In the genomic region with DNA sequence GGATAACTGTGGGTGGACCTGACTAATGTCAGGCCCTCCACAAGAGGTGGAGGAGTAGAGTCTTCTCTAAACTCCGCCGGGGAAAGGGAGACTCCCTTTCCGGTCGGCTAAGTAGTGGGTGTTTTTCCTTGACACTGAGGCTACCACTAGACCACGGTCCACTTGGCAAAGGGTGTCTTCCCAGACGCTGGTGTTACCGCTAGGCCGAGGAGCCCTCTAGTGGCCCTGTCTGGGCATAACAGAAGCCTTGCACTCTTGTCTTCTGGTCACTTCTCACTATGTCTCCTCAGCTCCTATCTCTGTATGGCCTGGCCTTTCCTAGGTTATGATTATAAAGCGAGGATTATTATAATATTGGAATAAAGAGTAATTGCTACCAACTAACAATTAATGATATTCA, we compare ENCODE assay signal across 10 cellular contexts. TPM values are rescaled to one million over a fixed set of nuclear protein-coding genes. Genes with fewer than 3 reads are reported as not detected.
A peak's percentile ranks its signal among the peaks of the same experiment; 100 is the strongest.
DNase-seq lines count a peak whose midpoint lies in the region; ATAC-seq and TF ChIP-seq lines count a peak whose summit lies in the region.
"Not testable (repeated sequence)": the region's sequence is repeated elsewhere in the genome, so short reads cannot be mapped to it uniquely, and the experiment has no call there.
"Had no signal": no experiment of that assay in that cellular context is flagged by ENCODE, and none has a peak within 500 bp of the region (broad histone marks: within the 10 kb centered on the region; RNA-seq: fewer than 3 reads in every experiment).

No MANE protein-coding gene starts in this region.

- H3K4me1 ChIP-seq in heart right ventricle, sigmoid colon: not testable (repeated sequence)

- TF ChIP-seq POLR2A in sigmoid colon (IDR thresholded peaks at IDR 0.05), result not testable (repeated sequence)

- 43% methylated on average over 9 of the region's 9 CpGs for WGBS in heart right ventricle, 2 donors
- 45 to 47% methylated on average over 9 of the region's 9 CpGs for WGBS in sigmoid colon, 2 donors

- not testable (repeated sequence) for H3K4me3 ChIP-seq in AG04449 (ENCODE audit: low read depth, low read length); cardiac fibroblast (replicated peaks in 1 of 2; ENCODE audit: low read depth in 2 of 2, low read length in 2 of 2); heart right ventricle; sigmoid colon

- not testable (repeated sequence) for TF ChIP-seq EP300 in sigmoid colon (IDR thresholded peaks at IDR 0.05)

- not testable (repeated sequence) for H3K9me3 ChIP-seq in heart right ventricle, sigmoid colon

- DNase-seq in AG04449 (ENCODE audit: low read depth, low spot score); heart right ventricle; sigmoid colon: not testable (repeated sequence)
- peak; percentile 59 for DNase-seq in GM04504 (ENCODE audit: low read depth)
- peak; percentile 1 for DNase-seq in KG1 (lab: John Stamatoyannopoulos, UW)
- peak; percentile 21 for DNase-seq in NK-92 treated with Interleukin-12 subunit alpha and Interleukin-12 subunit beta, amount 100 ng/mL, for 24 hours (lab: John Stamatoyannopoulos, UW)
- DNase-seq in activated CD4-positive, alpha-beta T cell treated with anti-CD3 and anti-CD28 coated beads for 48 hours, result peak; percentile 52
- DNase-seq in cardiac fibroblast (ENCODE audit: low read depth in 2 of 2), result peak; percentile 50 to 78

- not testable (repeated sequence) for ATAC-seq in heart right ventricle

- TF ChIP-seq CTCF in AG04449 (IDR thresholded peaks at IDR 0.05; ENCODE audit: insufficient read depth, low read length, missing control alignments), result peak; percentile 71
- TF ChIP-seq CTCF in cardiac fibroblast (IDR thresholded peaks at IDR 0.05; ENCODE audit: low read depth, low read length), result peak; percentile 80
- peak; percentile 14 to 66 (median 47) for TF ChIP-seq CTCF in heart right ventricle (IDR thresholded peaks at IDR 0.05)
- peak in 3 of 4 experiments; percentile 4 to 46 (median 22) for TF ChIP-seq CTCF in sigmoid colon (IDR thresholded peaks at IDR 0.05)

- intact Hi-C loops in heart right ventricle (cut with DNase I); sigmoid colon (cut with DNase I): not testable (repeated sequence)

- POLR2A ChIA-PET in AG04449 (lab: Yijun Ruan, JAX), result not testable (repeated sequence)

- peaks cover 0 to 24% (median 3%) of the 10 kb centered on the region in 7 donors for H3K27me3 ChIP-seq in heart right ventricle
- not testable (repeated sequence) for H3K27me3 ChIP-seq in sigmoid colon

- H3K27ac ChIP-seq in heart right ventricle, sigmoid colon: not testable (repeated sequence)

- CTCF ChIA-PET in AG04449 (lab: Yijun Ruan, JAX), result interaction anchor here (0.8 to 4.4 kb wide), 10 partner anchors 9 to 239 kb away, joined by 3 to 34 read pairs (median 3); no protein-coding TSS in a partner anchor

- not testable (repeated sequence) for H3K36me3 ChIP-seq in heart right ventricle, sigmoid colon

RNA-seq across cellular contexts. Expression of gene PSG6, which starts 5.4 kb away (rescaled TPM):
- total RNA-seq in heart right ventricle (not detected), sigmoid colon (not detected)
- polyA plus RNA-seq in heart right ventricle (not detected), sigmoid colon (not detected)
- total RNA-seq: kidney, prostate gland had no signal

RNA-seq across cellular contexts. Expression of gene PSG7, which starts 13.9 kb away (rescaled TPM):
- total RNA-seq in heart right ventricle (not detected), sigmoid colon (not detected)
- polyA plus RNA-seq in heart right ventricle (not detected), sigmoid colon (not detected)
- total RNA-seq: kidney, prostate gland had no signal

RNA-seq across cellular contexts. Expression of gene PSG1, which starts 43.6 kb away (rescaled TPM):
- total RNA-seq in heart right ventricle (not detected), sigmoid colon (not detected)
- polyA plus RNA-seq in heart right ventricle (not detected), sigmoid colon (not detected)
- total RNA-seq: kidney, prostate gland had no signal

Comparison
In these comparisons a context has a peak if more than half of its experiments do, and no peak if none do; other contexts are left out.
1. CTCF ChIP-seq: peak in every context shown above with its lines; median percentile 80 in cardiac fibroblast; 71 in AG04449; 47 in heart right ventricle; 22 in sigmoid colon.